ENCODE assay signal across 2 cellular contexts in the genomic region with DNA sequence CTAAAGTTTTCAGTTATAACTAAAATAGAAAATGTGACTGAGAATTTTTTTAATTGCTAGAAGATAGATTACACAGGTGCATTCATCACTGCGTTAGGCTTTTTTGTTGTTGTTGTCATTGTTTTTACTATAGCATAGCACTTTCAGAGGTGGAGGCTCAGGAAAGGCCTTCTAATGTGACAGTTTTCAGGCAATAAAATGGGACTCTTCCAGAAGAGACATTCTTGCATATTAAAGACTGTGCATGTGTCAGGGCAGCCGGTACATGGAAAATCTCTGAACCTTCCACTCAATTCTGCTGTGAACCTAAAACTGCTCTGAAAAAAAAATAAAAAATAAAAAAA.
TF ChIP-seq lines count a peak whose summit lies in the region.

No MANE protein-coding gene starts in this region.

TF ChIP-seq in GM12878, 131 proteins besides CTCF, POLR2A, EP300 and RAD21:
- TF ChIP-seq MTA3 (IDR thresholded peaks at IDR 0.05; ENCODE audit: borderline replicate concordance, low read length) (no peak), RUNX3 (IDR thresholded peaks at IDR 0.05; ENCODE audit: low read length) (no peak), YBX1 (IDR thresholded peaks at IDR 0.05) (no peak), ATF3 (IDR thresholded peaks at IDR 0.05; ENCODE audit: borderline replicate concordance, extremely low read depth, low read depth, low read length) (no peak), CHD2 (IDR thresholded peaks at IDR 0.05; ENCODE audit: borderline replicate concordance, low read depth, low read length) (no peak)
- TF ChIP-seq, protein P1, sequence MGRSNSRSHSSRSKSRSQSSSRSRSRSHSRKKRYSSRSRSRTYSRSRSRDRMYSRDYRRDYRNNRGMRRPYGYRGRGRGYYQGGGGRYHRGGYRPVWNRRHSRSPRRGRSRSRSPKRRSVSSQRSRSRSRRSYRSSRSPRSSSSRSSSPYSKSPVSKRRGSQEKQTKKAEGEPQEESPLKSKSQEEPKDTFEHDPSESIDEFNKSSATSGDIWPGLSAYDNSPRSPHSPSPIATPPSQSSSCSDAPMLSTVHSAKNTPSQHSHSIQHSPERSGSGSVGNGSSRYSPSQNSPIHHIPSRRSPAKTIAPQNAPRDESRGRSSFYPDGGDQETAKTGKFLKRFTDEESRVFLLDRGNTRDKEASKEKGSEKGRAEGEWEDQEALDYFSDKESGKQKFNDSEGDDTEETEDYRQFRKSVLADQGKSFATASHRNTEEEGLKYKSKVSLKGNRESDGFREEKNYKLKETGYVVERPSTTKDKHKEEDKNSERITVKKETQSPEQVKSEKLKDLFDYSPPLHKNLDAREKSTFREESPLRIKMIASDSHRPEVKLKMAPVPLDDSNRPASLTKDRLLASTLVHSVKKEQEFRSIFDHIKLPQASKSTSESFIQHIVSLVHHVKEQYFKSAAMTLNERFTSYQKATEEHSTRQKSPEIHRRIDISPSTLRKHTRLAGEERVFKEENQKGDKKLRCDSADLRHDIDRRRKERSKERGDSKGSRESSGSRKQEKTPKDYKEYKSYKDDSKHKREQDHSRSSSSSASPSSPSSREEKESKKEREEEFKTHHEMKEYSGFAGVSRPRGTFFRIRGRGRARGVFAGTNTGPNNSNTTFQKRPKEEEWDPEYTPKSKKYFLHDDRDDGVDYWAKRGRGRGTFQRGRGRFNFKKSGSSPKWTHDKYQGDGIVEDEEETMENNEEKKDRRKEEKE (IDR thresholded peaks at IDR 0.05), result no peak

TF ChIP-seq in HepG2, 621 proteins besides CTCF, POLR2A, EP300 and RAD21:
- TF ChIP-seq GATAD2A (CRISPR knock-in tag; IDR thresholded peaks at IDR 0.05) (no peak), ZNF598 (CRISPR knock-in tag; IDR thresholded peaks at IDR 0.05; ENCODE audit: borderline replicate concordance) (no peak), ZNF33B (CRISPR knock-in tag; IDR thresholded peaks at IDR 0.05) (no peak), ZBTB37 (CRISPR knock-in tag; IDR thresholded peaks at IDR 0.05) (no peak), ZMYM3 (CRISPR knock-in tag; IDR thresholded peaks at IDR 0.05) (no peak), HIVEP1 (CRISPR knock-in tag; IDR thresholded peaks at IDR 0.05) (no peak), ZNF335 (CRISPR knock-in tag; IDR thresholded peaks at IDR 0.05) (no peak), PRMT3 (CRISPR knock-in tag; IDR thresholded peaks at IDR 0.05; ENCODE audit: borderline replicate concordance, low read depth) (no peak), ZBTB14 (CRISPR knock-in tag; IDR thresholded peaks at IDR 0.05) (no peak), ZNF230 (CRISPR knock-in tag; IDR thresholded peaks at IDR 0.05) (no peak), MAZ (IDR thresholded peaks at IDR 0.05; ENCODE audit: borderline replicate concordance, low read depth, low read length) (no peak), MAZ (CRISPR knock-in tag; IDR thresholded peaks at IDR 0.05; ENCODE audit: low read depth) (no peak), ATF6 (CRISPR knock-in tag; conservative IDR thresholded peaks at IDR 0.05) (no peak), ZNF781 (CRISPR knock-in tag; IDR thresholded peaks at IDR 0.05; ENCODE audit: borderline replicate concordance, not compliant biosample characterization) (no peak), STAT5B (CRISPR knock-in tag; IDR thresholded peaks at IDR 0.05) (no peak), SOX6 (IDR thresholded peaks at IDR 0.05) (no peak), SOX6 (CRISPR knock-in tag; IDR thresholded peaks at IDR 0.05) (no peak), ZNF343 (CRISPR knock-in tag; IDR thresholded peaks at IDR 0.05) (no peak)
- TF ChIP-seq, protein P2, sequence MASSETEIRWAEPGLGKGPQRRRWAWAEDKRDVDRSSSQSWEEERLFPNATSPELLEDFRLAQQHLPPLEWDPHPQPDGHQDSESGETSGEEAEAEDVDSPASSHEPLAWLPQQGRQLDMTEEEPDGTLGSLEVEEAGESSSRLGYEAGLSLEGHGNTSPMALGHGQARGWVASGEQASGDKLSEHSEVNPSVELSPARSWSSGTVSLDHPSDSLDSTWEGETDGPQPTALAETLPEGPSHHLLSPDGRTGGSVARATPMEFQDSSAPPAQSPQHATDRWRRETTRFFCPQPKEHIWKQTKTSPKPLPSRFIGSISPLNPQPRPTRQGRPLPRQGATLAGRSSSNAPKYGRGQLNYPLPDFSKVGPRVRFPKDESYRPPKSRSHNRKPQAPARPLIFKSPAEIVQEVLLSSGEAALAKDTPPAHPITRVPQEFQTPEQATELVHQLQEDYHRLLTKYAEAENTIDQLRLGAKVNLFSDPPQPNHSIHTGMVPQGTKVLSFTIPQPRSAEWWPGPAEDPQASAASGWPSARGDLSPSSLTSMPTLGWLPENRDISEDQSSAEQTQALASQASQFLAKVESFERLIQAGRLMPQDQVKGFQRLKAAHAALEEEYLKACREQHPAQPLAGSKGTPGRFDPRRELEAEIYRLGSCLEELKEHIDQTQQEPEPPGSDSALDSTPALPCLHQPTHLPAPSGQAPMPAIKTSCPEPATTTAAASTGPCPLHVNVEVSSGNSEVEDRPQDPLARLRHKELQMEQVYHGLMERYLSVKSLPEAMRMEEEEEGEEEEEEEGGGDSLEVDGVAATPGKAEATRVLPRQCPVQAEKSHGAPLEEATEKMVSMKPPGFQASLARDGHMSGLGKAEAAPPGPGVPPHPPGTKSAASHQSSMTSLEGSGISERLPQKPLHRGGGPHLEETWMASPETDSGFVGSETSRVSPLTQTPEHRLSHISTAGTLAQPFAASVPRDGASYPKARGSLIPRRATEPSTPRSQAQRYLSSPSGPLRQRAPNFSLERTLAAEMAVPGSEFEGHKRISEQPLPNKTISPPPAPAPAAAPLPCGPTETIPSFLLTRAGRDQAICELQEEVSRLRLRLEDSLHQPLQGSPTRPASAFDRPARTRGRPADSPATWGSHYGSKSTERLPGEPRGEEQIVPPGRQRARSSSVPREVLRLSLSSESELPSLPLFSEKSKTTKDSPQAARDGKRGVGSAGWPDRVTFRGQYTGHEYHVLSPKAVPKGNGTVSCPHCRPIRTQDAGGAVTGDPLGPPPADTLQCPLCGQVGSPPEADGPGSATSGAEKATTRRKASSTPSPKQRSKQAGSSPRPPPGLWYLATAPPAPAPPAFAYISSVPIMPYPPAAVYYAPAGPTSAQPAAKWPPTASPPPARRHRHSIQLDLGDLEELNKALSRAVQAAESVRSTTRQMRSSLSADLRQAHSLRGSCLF (CRISPR knock-in tag; IDR thresholded peaks at IDR 0.05; ENCODE audit: borderline replicate concordance), result no peak
- TF ChIP-seq, protein P3, sequence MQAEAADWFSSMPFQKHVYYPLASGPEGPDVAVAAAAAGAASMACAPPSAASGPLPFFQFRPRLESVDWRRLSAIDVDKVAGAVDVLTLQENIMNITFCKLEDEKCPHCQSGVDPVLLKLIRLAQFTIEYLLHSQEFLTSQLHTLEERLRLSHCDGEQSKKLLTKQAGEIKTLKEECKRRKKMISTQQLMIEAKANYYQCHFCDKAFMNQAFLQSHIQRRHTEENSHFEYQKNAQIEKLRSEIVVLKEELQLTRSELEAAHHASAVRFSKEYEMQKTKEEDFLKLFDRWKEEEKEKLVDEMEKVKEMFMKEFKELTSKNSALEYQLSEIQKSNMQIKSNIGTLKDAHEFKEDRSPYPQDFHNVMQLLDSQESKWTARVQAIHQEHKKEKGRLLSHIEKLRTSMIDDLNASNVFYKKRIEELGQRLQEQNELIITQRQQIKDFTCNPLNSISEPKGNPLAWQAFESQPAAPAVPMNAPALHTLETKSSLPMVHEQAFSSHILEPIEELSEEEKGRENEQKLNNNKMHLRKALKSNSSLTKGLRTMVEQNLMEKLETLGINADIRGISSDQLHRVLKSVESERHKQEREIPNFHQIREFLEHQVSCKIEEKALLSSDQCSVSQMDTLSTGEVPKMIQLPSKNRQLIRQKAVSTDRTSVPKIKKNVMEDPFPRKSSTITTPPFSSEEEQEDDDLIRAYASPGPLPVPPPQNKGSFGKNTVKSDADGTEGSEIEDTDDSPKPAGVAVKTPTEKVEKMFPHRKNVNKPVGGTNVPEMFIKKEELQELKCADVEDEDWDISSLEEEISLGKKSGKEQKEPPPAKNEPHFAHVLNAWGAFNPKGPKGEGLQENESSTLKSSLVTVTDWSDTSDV (CRISPR knock-in tag; IDR thresholded peaks at IDR 0.05), result no peak
